Comparison of ENCODE assay signal across 11 cellular contexts in the genomic region with DNA sequence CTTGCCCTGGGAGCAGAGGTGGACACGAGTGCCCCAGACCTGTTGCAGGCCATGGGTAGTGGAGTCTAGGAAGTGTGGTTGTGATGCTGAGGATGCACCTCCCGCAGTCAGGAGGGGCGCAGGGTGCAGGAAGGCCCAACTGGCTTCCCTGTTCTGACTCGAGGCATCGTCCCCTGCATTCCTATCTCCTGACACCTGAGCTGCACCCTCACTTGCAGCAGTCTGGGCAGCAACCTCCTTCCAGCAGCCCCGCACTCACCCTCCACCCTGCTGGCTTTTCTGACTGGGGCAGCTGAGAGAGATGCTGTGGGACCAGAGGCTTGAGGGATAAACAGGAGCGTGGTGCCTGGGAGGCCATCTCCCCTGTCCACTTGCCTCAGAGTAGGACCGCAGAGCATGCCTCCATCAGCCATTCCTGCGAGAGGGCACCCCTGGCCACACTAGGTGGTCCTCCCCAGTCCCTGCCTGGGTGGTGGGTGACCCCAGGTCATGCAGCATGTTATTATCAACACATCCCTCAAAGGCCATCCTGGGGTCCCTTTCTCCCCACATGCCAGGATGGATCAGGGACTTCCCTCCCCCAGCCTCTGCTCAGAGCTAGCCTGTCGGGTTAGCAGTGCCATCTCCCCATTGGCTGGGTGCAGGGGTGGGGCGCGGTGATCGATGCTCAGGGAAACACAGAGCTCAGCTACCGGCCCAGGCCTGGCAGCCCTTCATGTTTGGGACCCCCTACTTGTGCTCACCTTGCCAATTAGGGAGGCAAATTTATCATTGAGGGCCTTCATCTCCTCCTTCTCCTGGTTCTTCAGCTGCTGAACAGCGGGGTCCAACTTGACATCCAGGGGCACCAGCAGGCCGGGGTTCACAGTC. TPM values are rescaled to one million over a fixed set of nuclear protein-coding genes. Genes with fewer than 3 reads are reported as not detected.
A peak's percentile ranks its signal among the peaks of the same experiment; 100 is the strongest.
DNase-seq lines count a peak whose midpoint lies in the region; ATAC-seq and TF ChIP-seq lines count a peak whose summit lies in the region.
"Had no signal": no experiment of that assay in that cellular context is flagged by ENCODE, and none has a peak within 500 bp of the region (broad histone marks: within the 10 kb centered on the region; RNA-seq: fewer than 3 reads in every experiment).

No MANE protein-coding gene starts in this region.

- peak overlapping the region in 1 of 4 donors; percentile 31 for H3K4me3 ChIP-seq in adrenal gland
- H3K4me3 ChIP-seq in tibial artery, result no peak overlapping the region
- H3K4me3 ChIP-seq: left ventricle myocardium inferior had no signal

- TF ChIP-seq CTCF in HFFc6 (IDR thresholded peaks at IDR 0.05) (no peak), adrenal gland (IDR thresholded peaks at IDR 0.05) (no peak), tibial artery (IDR thresholded peaks at IDR 0.05) (no peak)

- intact Hi-C loops in adrenal gland (cut with DNase I), result no loop called here
- intact Hi-C loops in tibial artery (cut with DNase I; ENCODE audit: low total_unique reads), result no loop called here

- no peaks in the 10 kb centered on the region for H3K36me3 ChIP-seq in adrenal gland (replicated peaks in 1 of 2)
- no peaks in the 10 kb centered on the region for H3K36me3 ChIP-seq in tibial artery
- H3K36me3 ChIP-seq: left ventricle myocardium inferior had no signal

- H3K27ac ChIP-seq in adrenal gland (peak overlapping the region in 3 of 5 donors; percentile 85 to 94 (median 86)), tibial artery (peak overlapping the region; percentile 68 to 75)

- no peaks in the 10 kb centered on the region for H3K36me3 Mint-ChIP-seq in HFFc6 (ENCODE audit: low read depth)
- no peaks in the 10 kb centered on the region for H3K36me3 Mint-ChIP-seq in stimulated activated effector memory CD8-positive, alpha-beta T cell treated with anti-CD3 and anti-CD28 coated beads, Interleukin-12 subunit alpha, Interleukin-12 subunit beta, amount 100 ng/mL, for 72 hours

- no peak for TF ChIP-seq POLR2A in adrenal gland (IDR thresholded peaks at IDR 0.05)

- H3K4me1 Mint-ChIP-seq in HFFc6 (ENCODE audit: low read depth), result peaks cover 95% of the 10 kb centered on the region
- peaks cover 10% of the 10 kb centered on the region for H3K4me1 Mint-ChIP-seq in stimulated activated effector memory CD8-positive, alpha-beta T cell treated with anti-CD3 and anti-CD28 coated beads, Interleukin-12 subunit alpha, Interleukin-12 subunit beta, amount 100 ng/mL, for 72 hours

- H3K27ac Mint-ChIP-seq in HFFc6, result peak overlapping the region; percentile 95
- H3K27ac Mint-ChIP-seq in stimulated activated effector memory CD8-positive, alpha-beta T cell treated with anti-CD3 and anti-CD28 coated beads, Interleukin-12 subunit alpha, Interleukin-12 subunit beta, amount 100 ng/mL, for 72 hours, result no peak overlapping the region

- ATAC-seq in left lobe of liver (peak; percentile 9), HG03354 (IDR thresholded peaks at IDR 0.05; ENCODE audit: poor library complexity, severe bottlenecking, unreplicated experiment) (no peak)
- ATAC-seq in stimulated activated effector memory CD8-positive, alpha-beta T cell treated with anti-CD3 and anti-CD28 coated beads, Interleukin-12 subunit alpha, Interleukin-12 subunit beta, amount 100 ng/mL, for 72 hours, result no peak

- H3K27me3 ChIP-seq in adrenal gland, result no peaks in the 10 kb centered on the region
- no peaks in the 10 kb centered on the region for H3K27me3 ChIP-seq in tibial artery

- H3K27me3 Mint-ChIP-seq in HFFc6 (ENCODE audit: insufficient read depth), result peaks cover 3% of the 10 kb centered on the region

- no peak overlapping the region; the same call in 1 of the 2 replicates for H3K4me3 Mint-ChIP-seq in HFFc6
- no peak overlapping the region for H3K4me3 Mint-ChIP-seq in stimulated activated effector memory CD8-positive, alpha-beta T cell treated with anti-CD3 and anti-CD28 coated beads, Interleukin-12 subunit alpha, Interleukin-12 subunit beta, amount 100 ng/mL, for 72 hours

- WGBS in adrenal gland, 4 donors, result 80 to 85% (median 81%) methylated on average over 12 to 16 of the region's 16 CpGs

- peaks cover 33 to 41% of the 10 kb centered on the region in 2 donors for H3K4me1 ChIP-seq in adrenal gland (replicated peaks in 1 of 2)
- H3K4me1 ChIP-seq in tibial artery, result peaks cover 9 to 90% (median 77%) of the 10 kb centered on the region in 4 donors

- DNase-seq in HFFc6, result peak; percentile 35
- no peak for DNase-seq in adrenal gland
- DNase-seq in left lobe of liver (ENCODE audit: low spot score), result no peak
- DNase-seq in tibial artery, result no peak
- no peak for DNase-seq in activated T-cell treated with anti-CD3 and anti-CD28 coated beads, Interleukin-2, amount 50 U/mL, for 48 hours
- no peak for DNase-seq in stimulated activated effector memory CD8-positive, alpha-beta T cell treated with anti-CD3 and anti-CD28 coated beads, Interleukin-12 subunit alpha, Interleukin-12 subunit beta, amount 100 ng/mL, for 72 hours (ENCODE audit: low spot score in 2 of 2)
- DNase-seq: activated T-cell treated with anti-CD3 and anti-CD28 coated beads, Interleukin-2, amount 50 U/mL, for 1 hour; left ventricle myocardium inferior; NCI-H2081 treated with DMSO at 0.1 percent for 48 hours had no signal

- no peaks in the 10 kb centered on the region for H3K9me3 Mint-ChIP-seq in HFFc6
- H3K9me3 Mint-ChIP-seq in stimulated activated effector memory CD8-positive, alpha-beta T cell treated with anti-CD3 and anti-CD28 coated beads, Interleukin-12 subunit alpha, Interleukin-12 subunit beta, amount 100 ng/mL, for 72 hours, result no peaks in the 10 kb centered on the region

- H3K9me3 ChIP-seq in adrenal gland (replicated peaks in 1 of 3) (no peaks in the 10 kb centered on the region), tibial artery (no peaks in the 10 kb centered on the region)
- H3K9me3 ChIP-seq: left ventricle myocardium inferior had no signal

RNA-seq across cellular contexts. Expression of a gene that starts 0.7 kb away (rescaled TPM):
- 1 to 10 TPM; 2.3 to 3.7 (median 2.8) TPM for total RNA-seq in HFFc6 (2021; fragmentation: NEBNext Ultra II Directional; extraction: Animal tissue kit (Norgen Biotek cat#: 25700))
- total RNA-seq in adrenal gland, result 10 to 100 TPM in 1 of 8 donors, 1 to 10 TPM in 6, under 1 TPM in 1; 0.95 to 14.6 (median 6.3) TPM
- polyA plus RNA-seq in adrenal gland, result 1 to 10 TPM; 1.8 to 8.8 (median 2.5) TPM
- total RNA-seq in left lobe of liver, result 0.28 TPM
- total RNA-seq: left ventricle myocardium inferior had no signal

RNA-seq across cellular contexts. Expression of a gene that starts 41.9 kb away (rescaled TPM):
- 100 to 1,000 TPM in 2 of 6 experiments, 10 to 100 TPM in 4; 62.7 to 379 (median 67.5) TPM for total RNA-seq in HFFc6 (2021; fragmentation: NEBNext Ultra II Directional; extraction: Animal tissue kit (Norgen Biotek cat#: 25700))
- total RNA-seq in adrenal gland (10 to 100 TPM in 2 of 8 donors, 1 to 10 TPM in 6; 1.3 to 13.5 (median 8.4) TPM), left lobe of liver (18.8 TPM)
- 10 to 100 TPM in 2 of 3 donors, 1 to 10 TPM in 1; 2.1 to 34.8 (median 12.1) TPM for polyA plus RNA-seq in adrenal gland
- total RNA-seq: G401, left ventricle myocardium inferior had no signal
